ENCODE assay signal across 9 cellular contexts in the genomic region with DNA sequence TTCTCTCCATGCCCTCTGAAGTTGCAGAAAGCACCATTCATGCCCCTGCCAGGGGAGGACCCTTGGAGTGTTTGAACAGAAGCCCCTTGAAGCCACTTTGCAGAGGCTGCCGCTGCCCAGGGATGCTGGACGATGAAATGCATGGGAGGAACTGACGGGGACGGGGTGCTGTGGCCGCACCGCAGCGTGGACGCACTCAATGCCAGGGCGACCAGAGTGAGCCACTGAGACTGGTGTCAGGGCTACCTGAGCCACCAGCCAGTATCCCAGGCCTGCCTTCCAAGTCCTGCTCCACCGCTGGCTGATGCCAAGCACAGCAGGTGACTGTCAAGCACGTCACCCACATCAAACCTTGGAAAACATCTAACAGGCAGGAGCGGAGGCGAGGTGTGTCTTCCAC. TPM values are rescaled to one million over a fixed set of nuclear protein-coding genes. Genes with fewer than 3 reads are reported as not detected.
"Had no signal": no experiment of that assay in that cellular context is flagged by ENCODE, and none has a peak within 500 bp of the region (broad histone marks: within the 10 kb centered on the region; RNA-seq: fewer than 3 reads in every experiment).

No MANE protein-coding gene starts in this region.

- H3K27ac ChIP-seq: GM23248 had no signal

- H2AFZ ChIP-seq: GM23248 had no signal

- H3K4me3 Mint-ChIP-seq: H9, IgD-negative memory B cell had no signal

- H3K4me3 ChIP-seq: GM23248 had no signal

- H3K9me3 Mint-ChIP-seq: H9, IgD-negative memory B cell had no signal

- H3K27ac Mint-ChIP-seq: H9, IgD-negative memory B cell had no signal

- H3K9ac ChIP-seq: GM23248 had no signal

- FAIRE-seq: H54, HTR-8/SVneo had no signal

- H3K4me1 Mint-ChIP-seq: IgD-negative memory B cell had no signal

- DNase-seq: GM23248, GOT3, H9, HCEC 1CT, KBM-7 had no signal

RNA-seq across cellular contexts. Expression of a gene that starts 17.6 kb away (rescaled TPM):
- total RNA-seq: GM23248, HT-29 had no signal
- polyA plus RNA-seq: GM23248, IgD-negative memory B cell had no signal
